In the genomic region with DNA sequence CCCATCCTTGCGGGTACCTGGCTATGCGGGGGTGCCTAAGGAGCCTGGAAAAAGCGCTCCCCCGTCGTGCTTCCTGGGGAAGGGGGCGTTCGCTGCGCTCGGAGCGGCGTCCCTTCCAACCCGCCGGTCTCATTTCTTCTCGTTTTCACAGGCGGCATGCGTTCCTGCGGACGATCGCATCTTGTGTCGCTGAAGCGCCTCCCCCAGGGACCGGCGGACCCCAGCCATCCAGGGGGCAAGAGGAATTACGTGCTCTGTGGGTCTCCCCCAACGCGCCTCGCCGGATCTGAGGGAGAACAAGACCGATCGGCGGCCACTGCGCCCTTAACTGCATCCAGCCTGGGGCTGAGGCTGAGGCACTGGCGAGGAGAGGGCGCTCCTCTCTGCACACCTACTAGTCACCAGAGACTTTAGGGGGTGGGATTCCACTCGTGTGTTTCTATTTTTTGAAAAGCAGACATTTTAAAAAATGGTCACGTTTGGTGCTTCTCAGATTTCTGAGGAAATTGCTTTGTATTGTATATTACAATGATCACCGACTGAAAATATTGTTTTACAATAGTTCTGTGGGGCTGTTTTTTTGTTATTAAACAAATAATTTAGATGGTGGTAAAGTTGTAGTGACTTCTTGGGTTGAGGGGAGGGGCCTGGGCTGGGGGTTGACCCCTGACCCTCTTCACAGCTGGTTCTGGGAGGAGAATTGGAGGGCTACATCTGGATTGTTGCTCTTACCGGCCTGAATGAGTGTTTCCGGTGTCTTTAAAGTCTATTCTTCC, we compare ENCODE assay signal across 8 cellular contexts.
DNase-seq lines count a peak whose midpoint lies in the region; ATAC-seq lines count a peak whose summit lies in the region.

No MANE protein-coding gene starts in this region.

- H3K4me3 ChIP-seq in endocrine pancreas (ENCODE audit: control insufficient read depth, insufficient read depth, low read length): no peak overlapping the region
- H3K4me3 ChIP-seq in muscle layer of duodenum (ENCODE audit: low read depth in 1 of 2, low read length in 2 of 2): peak overlapping the region; percentile 77 to 83

- no peak for ATAC-seq in HG02763 (IDR thresholded peaks at IDR 0.05; ENCODE audit: unreplicated experiment)
- ATAC-seq in GM18861 (IDR thresholded peaks at IDR 0.05; ENCODE audit: unreplicated experiment): no peak
- no peak for ATAC-seq in HG02571 (IDR thresholded peaks at IDR 0.05; ENCODE audit: unreplicated experiment)

- H3K9me3 Mint-ChIP-seq in T-helper 1 cell treated with Interleukin-12 subunit alpha and Interleukin-12 subunit beta and Interleukin-4 antibody, amounts not matched to agents 30 μg/mL and 1 μg/mL, for 36 hours: no peaks in the 10 kb centered on the region

- H3K9ac ChIP-seq in endocrine pancreas (ENCODE audit: control insufficient read depth, insufficient read depth, low read length): peak overlapping the region; percentile 73

- H3K27ac ChIP-seq in muscle layer of duodenum (ENCODE audit: low read length): peak overlapping the region; percentile 89

- H3K4me3 Mint-ChIP-seq in T-helper 1 cell treated with Interleukin-12 subunit alpha and Interleukin-12 subunit beta and Interleukin-4 antibody, amounts not matched to agents 30 μg/mL and 1 μg/mL, for 36 hours: peak overlapping the region; percentile 90

- no peaks in the 10 kb centered on the region for H3K27me3 ChIP-seq in endocrine pancreas (ENCODE audit: control insufficient read depth, insufficient read depth, low read length)
- H3K27me3 ChIP-seq in muscle layer of duodenum (ENCODE audit: low read depth, low read length): no peaks in the 10 kb centered on the region

- peaks cover 57% of the 10 kb centered on the region for H3K27me3 Mint-ChIP-seq in T-helper 1 cell treated with Interleukin-12 subunit alpha and Interleukin-12 subunit beta and Interleukin-4 antibody, amounts not matched to agents 30 μg/mL and 1 μg/mL, for 36 hours (ENCODE audit: low read depth)

- H3K9me3 ChIP-seq in endocrine pancreas (ENCODE audit: control insufficient read depth, low read length) (no peaks in the 10 kb centered on the region), muscle layer of duodenum (ENCODE audit: control insufficient read depth in 1 of 2, low read length in 2 of 2) (no peaks in the 10 kb centered on the region)

- H3K4me1 Mint-ChIP-seq in T-helper 1 cell treated with Interleukin-12 subunit alpha and Interleukin-12 subunit beta and Interleukin-4 antibody, amounts not matched to agents 30 μg/mL and 1 μg/mL, for 36 hours (ENCODE audit: low read depth): peaks cover 20% of the 10 kb centered on the region

- DNase-seq in activated CD4-positive, alpha-beta T cell treated with anti-CD3 and anti-CD28 coated beads for 1 hour: peak; percentile 8
- DNase-seq in activated CD4-positive, alpha-beta T cell treated with anti-CD3 and anti-CD28 coated beads for 48 hours: no peak

- H3K36me3 ChIP-seq in endocrine pancreas (ENCODE audit: control insufficient read depth, insufficient read depth, low read length) (no peaks in the 10 kb centered on the region), muscle layer of duodenum (ENCODE audit: control insufficient read depth in 1 of 2, insufficient read depth in 2 of 2, low read length in 2 of 2) (no peaks in the 10 kb centered on the region)

- no peak overlapping the region for H3K27ac Mint-ChIP-seq in T-helper 1 cell treated with Interleukin-12 subunit alpha and Interleukin-12 subunit beta and Interleukin-4 antibody, amounts not matched to agents 30 μg/mL and 1 μg/mL, for 36 hours

- H3K36me3 Mint-ChIP-seq in T-helper 1 cell treated with Interleukin-12 subunit alpha and Interleukin-12 subunit beta and Interleukin-4 antibody, amounts not matched to agents 30 μg/mL and 1 μg/mL, for 36 hours (ENCODE audit: low read depth): no peaks in the 10 kb centered on the region

- H3K4me1 ChIP-seq in endocrine pancreas (ENCODE audit: control insufficient read depth, insufficient read depth, low read length) (no peaks in the 10 kb centered on the region), muscle layer of duodenum (ENCODE audit: control insufficient read depth in 1 of 2, insufficient read depth in 2 of 2, low read length in 2 of 2) (peaks cover 5 to 17% of the 10 kb centered on the region in 2 donors)
